ENCODE assay signal across 21 cellular contexts in genomic region chr12:52585001-52585400, GRCh38. TPM values are rescaled to one million over a fixed set of nuclear protein-coding genes. Genes with fewer than 3 reads are reported as not detected.
DNase-seq lines count a peak whose midpoint lies in the region; ATAC-seq and TF ChIP-seq lines count a peak whose summit lies in the region.
"Had no signal": no experiment of that assay in that cellular context is flagged by ENCODE, and none has a peak within 500 bp of the region (broad histone marks: within the 10 kb centered on the region; RNA-seq: fewer than 3 reads in every experiment).

No MANE protein-coding gene starts in this region.

- DNase-seq in activated naive CD8-positive, alpha-beta T cell treated with anti-CD3 and anti-CD28 coated beads for 36 hours = no peak
- DNase-seq in CD4-positive, alpha-beta memory T cell = no peak
- peak; percentile 31 for DNase-seq in islet precursor cell
- DNase-seq in GM19238 (ENCODE audit: insufficient read length, low spot score) = no peak
- DNase-seq in stimulated activated naive CD4-positive, alpha-beta T cell treated with Interleukin-2 at 50 U/mL for 16 hours (lab: John Stamatoyannopoulos, UW) = no peak
- DNase-seq: ACHN, Calu3, GOT3, MV-4-11, NCI-H187, NCI-H2107, NCI-H510A, NCI-H82, RPMI8226, SIG-M5 had no signal

- no peaks in the 10 kb centered on the region for H3K9me2 ChIP-seq in Loucy (replicated peaks; ENCODE audit: low read depth, low read length)

- H2AFZ ChIP-seq in Loucy (ENCODE audit: low read length) = 0 out of 2 replicates have a peak overlapping the region, but pooled peaks have one; percentile 6

- no peaks in the 10 kb centered on the region for H3K9me3 Mint-ChIP-seq in activated naive CD8-positive, alpha-beta T cell (ENCODE audit: low read depth)
- H3K9me3 Mint-ChIP-seq in activated naive CD8-positive, alpha-beta T cell treated with anti-CD3 and anti-CD28 coated beads for 36 hours = no peaks in the 10 kb centered on the region
- no peaks in the 10 kb centered on the region for H3K9me3 Mint-ChIP-seq in CD4-positive, alpha-beta memory T cell

- POLR2A ChIA-PET in CD4-positive, alpha-beta memory T cell (lab: Charles Lee; ENCODE audit: partially characterized antibody) = interaction anchor here (0.6 to 4.0 kb wide), 8 partner anchors 21 to 295 kb away, joined by 3 to 54 read pairs (median 6); no protein-coding TSS in a partner anchor

- ATAC-seq in SK-N-SH treated with all-trans-retinoic acid at 6 μM for 48 hours = no peak
- ATAC-seq: GM12878 had no signal

- peak overlapping the region; percentile 16 for H3K9ac ChIP-seq in Loucy (ENCODE audit: low read depth, low read length, poor library complexity, severe bottlenecking)

- H3K27me3 Mint-ChIP-seq in activated naive CD8-positive, alpha-beta T cell = no peaks in the 10 kb centered on the region
- no peaks in the 10 kb centered on the region for H3K27me3 Mint-ChIP-seq in activated naive CD8-positive, alpha-beta T cell treated with anti-CD3 and anti-CD28 coated beads for 36 hours
- no peaks in the 10 kb centered on the region for H3K27me3 Mint-ChIP-seq in CD4-positive, alpha-beta memory T cell

- no peak for TF ChIP-seq CTCF in Loucy (conservative IDR thresholded peaks at IDR 0.05; ENCODE audit: low read length)

- H3K27ac Mint-ChIP-seq in activated naive CD8-positive, alpha-beta T cell = peak overlapping the region; percentile 13
- no peak overlapping the region for H3K27ac Mint-ChIP-seq in activated naive CD8-positive, alpha-beta T cell treated with anti-CD3 and anti-CD28 coated beads for 36 hours
- peak overlapping the region in 6 of 7 donors; percentile 18 to 95 (median 82) for H3K27ac Mint-ChIP-seq in CD4-positive, alpha-beta memory T cell

- no peak overlapping the region for H3K4me3 ChIP-seq in CD4-positive, alpha-beta memory T cell (ENCODE audit: low read length in 2 of 2)
- no peak overlapping the region for H3K4me3 ChIP-seq in Loucy (ENCODE audit: low read length, poor library complexity, severe bottlenecking)
- H3K4me3 ChIP-seq: GM12878 had no signal

- no peak overlapping the region for H3K27ac ChIP-seq in CD4-positive, alpha-beta memory T cell (ENCODE audit: low read depth, low read length)
- H3K27ac ChIP-seq: C4-2B had no signal

- H3F3A ChIP-seq in Loucy (ENCODE audit: low read depth) = no peaks in the 10 kb centered on the region

- no peaks in the 10 kb centered on the region for H3K27me3 ChIP-seq in CD4-positive, alpha-beta memory T cell (ENCODE audit: insufficient read depth, low read length)
- no peaks in the 10 kb centered on the region for H3K27me3 ChIP-seq in Loucy (ENCODE audit: insufficient read depth, low read length, poor library complexity, severe bottlenecking)

- peaks cover 64% of the 10 kb centered on the region for H3K4me1 Mint-ChIP-seq in activated naive CD8-positive, alpha-beta T cell (ENCODE audit: low read depth)
- H3K4me1 Mint-ChIP-seq in activated naive CD8-positive, alpha-beta T cell treated with anti-CD3 and anti-CD28 coated beads for 36 hours = peaks cover 30% of the 10 kb centered on the region
- peaks cover 19 to 49% (median 27%) of the 10 kb centered on the region in 4 donors for H3K4me1 Mint-ChIP-seq in CD4-positive, alpha-beta memory T cell

- H3K79me2 ChIP-seq in Loucy (ENCODE audit: insufficient read depth, low read length) = no peaks in the 10 kb centered on the region

- intact Hi-C loops in CD4-positive, alpha-beta memory T cell (cut with micrococcal nuclease) = loop anchor here (5.0 to 10.0 kb wide), 2 partner anchors 213 to 430 kb away; no protein-coding TSS in a partner anchor

- no peak overlapping the region for H3K4me2 ChIP-seq in Loucy (ENCODE audit: low read depth, low read length, poor library complexity, severe bottlenecking)

- H4K20me1 ChIP-seq in Loucy (ENCODE audit: insufficient read depth, low read length, poor library complexity, severe bottlenecking) = no peaks in the 10 kb centered on the region

- CTCF ChIA-PET in CD4-positive, alpha-beta memory T cell (lab: Charles Lee; ENCODE audit: partially characterized antibody) = interaction anchor here (0.8 to 17.5 kb wide), 12 partner anchors 9 to 396 kb away, joined by 3 to 317 read pairs (median 7); no protein-coding TSS in a partner anchor

- no peaks in the 10 kb centered on the region for H3K36me3 ChIP-seq in CD4-positive, alpha-beta memory T cell (ENCODE audit: insufficient read depth, low read length)
- no peaks in the 10 kb centered on the region for H3K36me3 ChIP-seq in Loucy (ENCODE audit: insufficient read depth, low read length)

- H3K4me3 Mint-ChIP-seq in activated naive CD8-positive, alpha-beta T cell = no peak overlapping the region
- H3K4me3 Mint-ChIP-seq in activated naive CD8-positive, alpha-beta T cell treated with anti-CD3 and anti-CD28 coated beads for 36 hours = no peak overlapping the region
- H3K4me3 Mint-ChIP-seq in CD4-positive, alpha-beta memory T cell = peak overlapping the region in 2 of 8 donors; percentile 13 to 14

- H3K36me3 Mint-ChIP-seq in activated naive CD8-positive, alpha-beta T cell = no peaks in the 10 kb centered on the region
- no peaks in the 10 kb centered on the region for H3K36me3 Mint-ChIP-seq in activated naive CD8-positive, alpha-beta T cell treated with anti-CD3 and anti-CD28 coated beads for 36 hours
- H3K36me3 Mint-ChIP-seq in CD4-positive, alpha-beta memory T cell = no peaks in the 10 kb centered on the region

- no peaks in the 10 kb centered on the region for H3K9me3 ChIP-seq in CD4-positive, alpha-beta memory T cell (ENCODE audit: control insufficient read depth in 1 of 2, low read length in 2 of 2)
- H3K9me3 ChIP-seq in Loucy (ENCODE audit: insufficient read depth, low read depth, low read length) = no peaks in the 10 kb centered on the region

- peaks cover 25% of the 10 kb centered on the region for H3K4me1 ChIP-seq in CD4-positive, alpha-beta memory T cell (ENCODE audit: insufficient read depth, low read length)
- H3K4me1 ChIP-seq in Loucy (ENCODE audit: insufficient read depth, low read length, poor library complexity, severe bottlenecking) = peaks cover 39% of the 10 kb centered on the region

TF ChIP-seq in SK-N-SH treated with all-trans-retinoic acid at 6 μM for 48 hours, 23 proteins besides CTCF, POLR2A, EP300 and RAD21 (continues in another document):
- TF ChIP-seq GLIS3 (CRISPR knock-in tag; IDR thresholded peaks at IDR 0.05) = no peak
- no peak for TF ChIP-seq ZNF70 (CRISPR knock-in tag; IDR thresholded peaks at IDR 0.05)
- TF ChIP-seq ZNF8 (CRISPR knock-in tag; IDR thresholded peaks at IDR 0.05) = no peak
- TF ChIP-seq RARB (CRISPR knock-in tag; IDR thresholded peaks at IDR 0.05) = no peak
- TF ChIP-seq ESRRG (CRISPR knock-in tag; IDR thresholded peaks at IDR 0.05) = no peak
- TF ChIP-seq TSHZ2 (CRISPR knock-in tag; IDR thresholded peaks at IDR 0.05) = no peak
- no peak for TF ChIP-seq CSRNP3 (CRISPR knock-in tag; IDR thresholded peaks at IDR 0.05)
- TF ChIP-seq OSR1 (CRISPR knock-in tag; IDR thresholded peaks at IDR 0.05) = no peak
- TF ChIP-seq ARNTL (CRISPR knock-in tag; IDR thresholded peaks at IDR 0.05; ENCODE audit: borderline replicate concordance, low read depth) = no peak
- no peak for TF ChIP-seq CSDC2 (CRISPR knock-in tag; IDR thresholded peaks at IDR 0.05)

RNA-seq across cellular contexts. Expression of gene KRT74, which starts 11.4 kb away (rescaled TPM):
- not detected for total RNA-seq in activated naive CD8-positive, alpha-beta T cell treated with anti-CD3 and anti-CD28 coated beads for 36 hours
- total RNA-seq in CD4-positive, alpha-beta memory T cell = not detected
- polyA plus RNA-seq in CD4-positive, alpha-beta memory T cell = not detected
- total RNA-seq: Calu3, GM12878, LHCN-M2 had no signal
- polyA plus RNA-seq: GM12878 had no signal

RNA-seq across cellular contexts. Expression of gene KRT72, which starts 16.3 kb away (rescaled TPM):
- under 1 TPM in 1 of 2 experiments, not detected in 1; 0.12 TPM for total RNA-seq in activated naive CD8-positive, alpha-beta T cell treated with anti-CD3 and anti-CD28 coated beads for 36 hours
- 1 to 10 TPM; 7.7 to 8.4 TPM for total RNA-seq in CD4-positive, alpha-beta memory T cell
- not detected for polyA plus RNA-seq in CD4-positive, alpha-beta memory T cell
- total RNA-seq: Calu3, GM12878, LHCN-M2 had no signal
- polyA plus RNA-seq: GM12878 had no signal

RNA-seq across cellular contexts. Expression of gene KRT71, which starts 32.1 kb away (rescaled TPM):
- total RNA-seq in activated naive CD8-positive, alpha-beta T cell treated with anti-CD3 and anti-CD28 coated beads for 36 hours = not detected
- not detected for total RNA-seq in CD4-positive, alpha-beta memory T cell
- not detected for polyA plus RNA-seq in CD4-positive, alpha-beta memory T cell
- total RNA-seq: Calu3, GM12878, LHCN-M2 had no signal
- polyA plus RNA-seq: GM12878 had no signal

RNA-seq across cellular contexts. Expression of gene KRT73, which starts 33.4 kb away (rescaled TPM):
- total RNA-seq in activated naive CD8-positive, alpha-beta T cell treated with anti-CD3 and anti-CD28 coated beads for 36 hours = under 1 TPM; 0.14 to 0.29 TPM
- total RNA-seq in CD4-positive, alpha-beta memory T cell = 1 to 10 TPM; 5.7 to 6.0 TPM
- 1 to 10 TPM; 1.2 to 1.3 TPM for polyA plus RNA-seq in CD4-positive, alpha-beta memory T cell
- total RNA-seq: Calu3, GM12878, LHCN-M2 had no signal
- polyA plus RNA-seq: GM12878 had no signal

Comparison
In these comparisons a context has a peak if more than half of its experiments do, and no peak if none do; other contexts are left out.
1. RNA of gene KRT72, which starts 16.3 kb away (total RNA-seq): 7.7 to 8.4 TPM in CD4-positive, alpha-beta memory T cell; 0.12 TPM in activated naive CD8-positive, alpha-beta T cell treated with anti-CD3 and anti-CD28 coated beads for 36 hours; every median in the first group is over 4 times any median in the second.